Comparison of ENCODE assay signal across 23 cellular contexts in genomic region chr2:79039944-79040343, GRCh38. TPM values are rescaled to one million over a fixed set of nuclear protein-coding genes. Genes with fewer than 3 reads are reported as not detected.
DNase-seq lines count a peak whose midpoint lies in the region; ATAC-seq, FAIRE-seq and TF ChIP-seq lines count a peak whose summit lies in the region.
"Had no signal": no experiment of that assay in that cellular context is flagged by ENCODE, and none has a peak within 500 bp of the region (broad histone marks: within the 10 kb centered on the region; RNA-seq: fewer than 3 reads in every experiment).

No MANE protein-coding gene starts in this region.

- no peak overlapping the region for H2AFZ ChIP-seq in SK-N-SH (ENCODE audit: low read depth)
- H2AFZ ChIP-seq: GM23338 had no signal

- H3K9me2 ChIP-seq in SK-N-SH = no peaks in the 10 kb centered on the region

- no peak for FAIRE-seq in pancreas (lab: Jason Lieb, UNC)
- FAIRE-seq: G401.6, GM12892, GM19239 had no signal

- H3K9me3 ChIP-seq in SK-N-SH = no peaks in the 10 kb centered on the region
- H3K9me3 ChIP-seq in pancreas = no peaks in the 10 kb centered on the region
- H3K9me3 ChIP-seq: BLaER1, Caco-2 had no signal

- H3F3A ChIP-seq in SK-N-SH (replicated peaks; ENCODE audit: insufficient read depth) = no peaks in the 10 kb centered on the region

- WGBS in SK-N-SH (ENCODE audit: low lambda C conversion rate) = 13% methylated on average over 3 of the region's 3 CpGs
- 48 to 55% methylated on average over 3 of the region's 3 CpGs for WGBS in pancreas, 2 donors

- no peak overlapping the region for H3K4me2 ChIP-seq in SK-N-SH
- H3K4me2 ChIP-seq: BLaER1, GM23338 had no signal

- POLR2A ChIA-PET in SK-N-SH (lab: Yijun Ruan, JAX) = no interaction called here

- no peak for TF ChIP-seq EP300 in SK-N-SH (IDR thresholded peaks at IDR 0.05; ENCODE audit: borderline replicate concordance in 1 of 2, low read depth in 1 of 2, low read length in 1 of 2)

- H3K4me3 ChIP-seq in SK-N-SH (ENCODE audit: low read depth in 2 of 2, low read length in 1 of 2) (no peak overlapping the region), pancreas (no peak overlapping the region)
- H3K4me3 ChIP-seq: BLaER1, GM23338 had no signal

- H3K36me3 ChIP-seq in SK-N-SH (replicated peaks in 1 of 2; ENCODE audit: control insufficient read depth in 1 of 2, insufficient read depth in 2 of 2, low read length in 1 of 2) (no peaks in the 10 kb centered on the region), pancreas (no peaks in the 10 kb centered on the region)
- H3K36me3 ChIP-seq: BLaER1 had no signal

- H4K20me1 ChIP-seq in SK-N-SH (ENCODE audit: insufficient read depth) = no peaks in the 10 kb centered on the region
- H4K20me1 ChIP-seq: BLaER1 had no signal

- no peaks in the 10 kb centered on the region for H3K79me2 ChIP-seq in SK-N-SH (ENCODE audit: insufficient read depth)

- CTCF ChIA-PET in SK-N-SH (lab: Yijun Ruan, JAX) = interaction anchor here (0.7 to 4.3 kb wide), 20 partner anchors 10 to 848 kb away, joined by 3 to 35 read pairs (median 6); partner anchors contain the start of gene REG3G

- DNase-seq in SK-N-SH (no peak), SK-N-DZ (ENCODE audit: low spot score) (peak; percentile 55), pancreas (no peak), ecto neural progenitor cell (ENCODE audit: low spot score) (no peak)
- no peak for DNase-seq in activated CD8-positive, alpha-beta memory T cell treated with anti-CD3 and anti-CD28 coated beads for 24 hours
- DNase-seq: 8988T; Caco-2; CD4-positive, CD25-positive, alpha-beta regulatory T cell; CD8-positive, alpha-beta T cell; DMS153; DND-41; H9 had no signal

- H3K27ac ChIP-seq in SK-N-SH (ENCODE audit: low read depth in 2 of 2, low read length in 1 of 2) (no peak overlapping the region), pancreas (peak overlapping the region in 2 of 4 donors; percentile 34 to 47)
- H3K27ac ChIP-seq: BLaER1, C4-2B had no signal

- H3K9ac ChIP-seq in SK-N-SH = no peak overlapping the region
- H3K9ac ChIP-seq: BLaER1 had no signal

- H3K27me3 ChIP-seq in SK-N-SH (ENCODE audit: insufficient read depth) (no peaks in the 10 kb centered on the region), pancreas (no peaks in the 10 kb centered on the region)
- H3K27me3 ChIP-seq: BLaER1 had no signal

- H3K4me1 ChIP-seq in SK-N-SH (ENCODE audit: control insufficient read depth in 1 of 2, insufficient read depth in 2 of 2, low read depth in 1 of 2, low read length in 1 of 2) (peaks cover 0 to 3% of the 10 kb centered on the region in 2 experiments; a peak in 1 of 4 replicates), pancreas (peaks cover 7 to 33% (median 12%) of the 10 kb centered on the region in 3 donors)
- H3K4me1 ChIP-seq: BLaER1, Caco-2 had no signal

- ATAC-seq in SK-N-SH treated with all-trans-retinoic acid at 6 μM for 48 hours (no peak), pancreas (peak; percentile 47 to 60 (median 52)), GM21529 (IDR thresholded peaks at IDR 0.05; ENCODE audit: unreplicated experiment) (no peak)
- ATAC-seq: CD8-positive, alpha-beta T cell; GM23338; HCT116 had no signal

- TF ChIP-seq CTCF in SK-N-SH (IDR thresholded peaks at IDR 0.05) = no peak
- no peak for TF ChIP-seq CTCF in pancreas (IDR thresholded peaks at IDR 0.05)

- 0 out of 2 replicates have a peak, but pooled peaks have one; percentile 6 for TF ChIP-seq RAD21 in SK-N-SH (IDR thresholded peaks at IDR 0.05; ENCODE audit: low read length)

- intact Hi-C loops in pancreas (cut with DNase I) = loop anchor here in 1 of 3 donors (5.0 kb wide), 1 partner anchor 177 kb away; no protein-coding TSS in a partner anchor

TF ChIP-seq in SK-N-SH, 30 proteins besides CTCF, POLR2A, EP300 and RAD21 (continues in another document):
- TF ChIP-seq NRF1 (IDR thresholded peaks at IDR 0.05; ENCODE audit: low read depth, low read length) (no peak), MEF2A (IDR thresholded peaks at IDR 0.05; ENCODE audit: borderline replicate concordance, low read depth) (no peak), EZH2phosphoT487 (IDR thresholded peaks at IDR 0.05; ENCODE audit: borderline replicate concordance, low read depth) (no peak), SMC3 (IDR thresholded peaks at IDR 0.05; ENCODE audit: low read depth, low read length) (no peak), POLR2AphosphoS5 (IDR thresholded peaks at IDR 0.05; ENCODE audit: low read depth, low read length) (no peak), REST (IDR thresholded peaks at IDR 0.05; ENCODE audit: low read depth, low read length) (no peak)

TF ChIP-seq in SK-N-SH treated with all-trans-retinoic acid at 6 μM for 48 hours, 23 proteins besides CTCF, POLR2A, EP300 and RAD21 (continues in another document):
- TF ChIP-seq ZFP3 (CRISPR knock-in tag; IDR thresholded peaks at IDR 0.05) (no peak), TSHZ2 (CRISPR knock-in tag; IDR thresholded peaks at IDR 0.05) (no peak), ZC3H10 (CRISPR knock-in tag; IDR thresholded peaks at IDR 0.05) (no peak), ZNF565 (CRISPR knock-in tag; conservative IDR thresholded peaks at IDR 0.05; ENCODE audit: low read depth) (no peak), PPARA (CRISPR knock-in tag; IDR thresholded peaks at IDR 0.05; ENCODE audit: borderline replicate concordance) (no peak), ZNF8 (CRISPR knock-in tag; IDR thresholded peaks at IDR 0.05) (no peak), POU6F1 (CRISPR knock-in tag; IDR thresholded peaks at IDR 0.05; ENCODE audit: borderline replicate concordance, low read depth) (no peak), CREB5 (CRISPR knock-in tag; IDR thresholded peaks at IDR 0.05; ENCODE audit: low read depth) (no peak), BACH2 (CRISPR knock-in tag; IDR thresholded peaks at IDR 0.05; ENCODE audit: borderline replicate concordance) (no peak), ISL1 (CRISPR knock-in tag; IDR thresholded peaks at IDR 0.05) (no peak)

RNA-seq across cellular contexts. Expression of gene REG3G, which starts 14.4 kb away (rescaled TPM):
- polyA plus RNA-seq in SK-N-SH (2012; rRNA removed) = not detected in 2 replicates
- polyA plus RNA-seq in SK-N-SH (2012; cell fraction: cytosol; rRNA removed) = 0.05 TPM in 1 of 2 replicates, not detected in the other
- polyA plus RNA-seq in SK-N-SH (2012; cell fraction: nucleus; rRNA removed) = not detected in 2 replicates
- polyA plus RNA-seq in SK-N-DZ (2014; cell fraction: cytosol; rRNA removed) = not detected in 2 replicates
- not detected in 2 replicates for polyA plus RNA-seq in SK-N-DZ (2014; cell fraction: nucleus; rRNA removed)
- 1,000 to 10,000 TPM in 4 of 6 donors, 100 to 1,000 TPM in 1, 10 to 100 TPM in 1; 46.6 to 5,387 (median 1,714) TPM for total RNA-seq in pancreas
- polyA plus RNA-seq in pancreas = 100 to 1,000 TPM in 1 of 2 donors, 10 to 100 TPM in 1; 73.2 to 997 TPM
- total RNA-seq: A673; Caco-2; CD4-positive, CD25-positive, alpha-beta regulatory T cell; CD8-positive, alpha-beta T cell; GM23338; H4; H9 had no signal
- polyA plus RNA-seq: CD4-positive, CD25-positive, alpha-beta regulatory T cell; GM23338 had no signal

RNA-seq across cellular contexts. Expression of gene REG1B, which starts 47.8 kb away (rescaled TPM):
- not detected in 2 replicates for polyA plus RNA-seq in SK-N-SH (2012; rRNA removed)
- polyA plus RNA-seq in SK-N-SH (2012; cell fraction: cytosol; rRNA removed) = not detected in 2 replicates
- not detected in 2 replicates for polyA plus RNA-seq in SK-N-SH (2012; cell fraction: nucleus; rRNA removed)
- polyA plus RNA-seq in SK-N-DZ (2014; cell fraction: cytosol; rRNA removed) = 1.9 and 3.7 TPM in 2 replicates
- 0.83 and 0.95 TPM in 2 replicates for polyA plus RNA-seq in SK-N-DZ (2014; cell fraction: nucleus; rRNA removed)
- total RNA-seq in pancreas = over 10,000 TPM in 4 of 6 donors, 1,000 to 10,000 TPM in 2; 3,724 to 34,839 (median 13,358) TPM
- polyA plus RNA-seq in pancreas = over 10,000 TPM in 1 of 2 donors, 1,000 to 10,000 TPM in 1; 6,505 to 20,052 TPM
- total RNA-seq: A673; Caco-2; CD4-positive, CD25-positive, alpha-beta regulatory T cell; CD8-positive, alpha-beta T cell; GM23338; H4; H9 had no signal
- polyA plus RNA-seq: CD4-positive, CD25-positive, alpha-beta regulatory T cell; GM23338 had no signal

Comparison
In these comparisons a context has a peak if more than half of its experiments do, and no peak if none do; other contexts are left out.
1. ATAC-seq: peak in pancreas (4 of 4); none in SK-N-SH treated with all-trans-retinoic acid at 6 μM for 48 hours (single experiment) and GM21529 (single experiment).
2. RNA of gene REG3G, which starts 14.4 kb away (polyA plus RNA-seq): 73.2 to 997 TPM in pancreas; 0.05 TPM in SK-N-SH; every median in the first group is over 10 times any median in the second.
3. RNA of gene REG1B, which starts 47.8 kb away (polyA plus RNA-seq): 6,505 to 20,052 TPM in pancreas; not detected in SK-N-SH; every median in the first group is over 1,000 times any median in the second.